Comparison of ENCODE assay signal across 9 cellular contexts in genomic region chr5:77645158-77645994, GRCh38. TPM values are rescaled to one million over a fixed set of nuclear protein-coding genes. Genes with fewer than 3 reads are reported as not detected.
DNase-seq lines count a peak whose midpoint lies in the region; ATAC-seq, FAIRE-seq and TF ChIP-seq lines count a peak whose summit lies in the region.
"Had no signal": no experiment of that assay in that cellular context is flagged by ENCODE, and none has a peak within 500 bp of the region (broad histone marks: within the 10 kb centered on the region; RNA-seq: fewer than 3 reads in every experiment).

No MANE protein-coding gene starts in this region.

- H3K4me3 ChIP-seq in SU-DHL-6 (ENCODE audit: insufficient read depth, low read length, poor library complexity, severe bottlenecking) (peak overlapping the region; percentile 53), duodenal mucosa (ENCODE audit: low read depth in 1 of 2, low read length in 2 of 2) (peak overlapping the region; percentile 40 to 60)
- no peak overlapping the region for H3K4me3 ChIP-seq in naive thymus-derived CD4-positive, alpha-beta T cell (ENCODE audit: low read length)

- no peaks in the 10 kb centered on the region for H3F3A ChIP-seq in SU-DHL-6 (ENCODE audit: insufficient read depth)

- no peaks in the 10 kb centered on the region for H3K9me2 ChIP-seq in SU-DHL-6 (replicated peaks; ENCODE audit: insufficient read depth, low read length)

- H3K4me1 Mint-ChIP-seq in naive thymus-derived CD4-positive, alpha-beta T cell, result peaks cover 13 to 29% (median 19%) of the 10 kb centered on the region in 7 donors

- H3K36me3 Mint-ChIP-seq in naive thymus-derived CD4-positive, alpha-beta T cell, result peaks cover 0 to 10% (median 3%) of the 10 kb centered on the region in 5 donors

- intact Hi-C loops in naive thymus-derived CD4-positive, alpha-beta T cell (cut with micrococcal nuclease), result loop anchor here (2.0 to 10.0 kb wide), 6 partner anchors 15 to 1561 kb away; partner anchors contain the start of genes AP3B1 (in 2 of the 2) and SV2C (in 1 of the 2)

- H3K4me2 ChIP-seq in SU-DHL-6 (ENCODE audit: low read depth, low read length, poor library complexity, severe bottlenecking), result peak overlapping the region; percentile 78

- H3K27me3 ChIP-seq in SU-DHL-6 (ENCODE audit: low read length) (no peaks in the 10 kb centered on the region), duodenal mucosa (ENCODE audit: control insufficient read depth in 1 of 2, insufficient read depth in 2 of 2, low read length in 2 of 2) (peaks cover 60 to 89% of the 10 kb centered on the region in 2 donors)
- H3K27me3 ChIP-seq in naive thymus-derived CD4-positive, alpha-beta T cell (ENCODE audit: control insufficient read depth in 2 of 2, insufficient read depth in 2 of 2, low read length in 2 of 2), result peaks cover 17 to 43% of the 10 kb centered on the region in 2 donors

- H3K4me1 ChIP-seq in duodenal mucosa (ENCODE audit: control insufficient read depth in 1 of 2, insufficient read depth in 2 of 2, low read length in 2 of 2), result peaks cover 6% of the 10 kb centered on the region in 2 donors
- peaks cover 7 to 9% of the 10 kb centered on the region in 2 donors for H3K4me1 ChIP-seq in naive thymus-derived CD4-positive, alpha-beta T cell (ENCODE audit: control insufficient read depth in 2 of 2, insufficient read depth in 2 of 2, low read length in 2 of 2)

- DNase-seq in D721Med (ENCODE audit: insufficient read length, low spot score) (peak; percentile 67), HEK293T (ENCODE audit: extremely low spot score) (peak; percentile 87), foreskin melanocyte (no peak), NCI-H446 (lab: John Stamatoyannopoulos, UW) (no peak), mucosa of gallbladder (ENCODE audit: low spot score) (no peak)
- peak in 2 of 9 donors; percentile 51 to 66 for DNase-seq in naive thymus-derived CD4-positive, alpha-beta T cell

- no peak for FAIRE-seq in D721Med (lab: Jason Lieb, UNC)
- FAIRE-seq: TTC549 had no signal

- H3K9ac ChIP-seq in SU-DHL-6 (ENCODE audit: low read length) (peak overlapping the region; percentile 23; the same call in 1 of the 2 replicates), duodenal mucosa (ENCODE audit: low read depth in 1 of 2, low read length in 2 of 2) (no peak overlapping the region)

- H3K27me3 Mint-ChIP-seq in naive thymus-derived CD4-positive, alpha-beta T cell, result peaks cover 92 to 95% (median 94%) of the 10 kb centered on the region in 5 donors

- H3K27ac Mint-ChIP-seq in naive thymus-derived CD4-positive, alpha-beta T cell, result peak overlapping the region in 1 of 9 donors; percentile 12

- H3K9me3 ChIP-seq in SU-DHL-6 (ENCODE audit: insufficient read depth, low read length), result no peaks in the 10 kb centered on the region
- H3K9me3 ChIP-seq in duodenal mucosa (ENCODE audit: control insufficient read depth in 1 of 2, low read length in 2 of 2), result no peaks in the 10 kb centered on the region
- H3K9me3 ChIP-seq in naive thymus-derived CD4-positive, alpha-beta T cell (ENCODE audit: control insufficient read depth in 2 of 3, low read length in 3 of 3), result peaks cover 0 to 12% (median 0%) of the 10 kb centered on the region in 3 experiments

- peak overlapping the region; percentile 45 to 83 (median 72) for H3K4me3 Mint-ChIP-seq in naive thymus-derived CD4-positive, alpha-beta T cell

- no peak overlapping the region for H2AFZ ChIP-seq in SU-DHL-6 (ENCODE audit: low read depth, low read length, severe bottlenecking)

- peak; percentile 83 for ATAC-seq in naive thymus-derived CD4-positive, alpha-beta T cell

- CTCF ChIA-PET in HEK293T (lab: Yijun Ruan, JAX), result interaction anchor here (1.1 to 1.4 kb wide), 2 partner anchors 15 to 18 kb away, joined by 3 to 5 read pairs; no protein-coding TSS in a partner anchor
- CTCF ChIA-PET in naive thymus-derived CD4-positive, alpha-beta T cell (lab: Charles Lee), result no interaction called here

- H3K9me3 Mint-ChIP-seq in naive thymus-derived CD4-positive, alpha-beta T cell, result peaks cover 0 to 37% (median 12%) of the 10 kb centered on the region in 11 donors

- TF ChIP-seq CTCF in D721Med (IDR thresholded peaks at IDR 0.05; ENCODE audit: insufficient read depth, missing control alignments), result peak; percentile 36
- peak; percentile 14 for TF ChIP-seq CTCF in SU-DHL-6 (IDR thresholded peaks at IDR 0.05; ENCODE audit: insufficient read depth, low read length, poor library complexity, severe bottlenecking)

- POLR2A ChIA-PET in HEK293T (lab: Yijun Ruan, JAX), result interaction anchor here (1.0 kb wide), 1 partner anchor 15 kb away, joined by 7 read pairs; no protein-coding TSS in a partner anchor
- POLR2A ChIA-PET in naive thymus-derived CD4-positive, alpha-beta T cell (lab: Charles Lee), result no interaction called here

- H3K36me3 ChIP-seq in SU-DHL-6 (ENCODE audit: low read length), result no peaks in the 10 kb centered on the region
- no peaks in the 10 kb centered on the region for H3K36me3 ChIP-seq in duodenal mucosa (ENCODE audit: control insufficient read depth in 1 of 2, insufficient read depth in 2 of 2, low read length in 2 of 2)
- no peaks in the 10 kb centered on the region for H3K36me3 ChIP-seq in naive thymus-derived CD4-positive, alpha-beta T cell (ENCODE audit: control insufficient read depth in 2 of 3, insufficient read depth in 3 of 3, low read length in 3 of 3)

- no peaks in the 10 kb centered on the region for H3K79me2 ChIP-seq in SU-DHL-6 (ENCODE audit: insufficient read depth, low read length)

- no peak overlapping the region for H3K27ac ChIP-seq in SU-DHL-6 (ENCODE audit: low read depth, low read length)
- no peak overlapping the region for H3K27ac ChIP-seq in duodenal mucosa (ENCODE audit: low read depth, low read length)
- H3K27ac ChIP-seq in naive thymus-derived CD4-positive, alpha-beta T cell (ENCODE audit: low read depth, low read length), result no peak overlapping the region

- no peaks in the 10 kb centered on the region for H4K20me1 ChIP-seq in SU-DHL-6 (ENCODE audit: low read depth, low read length)

TF ChIP-seq in HEK293T, 16 proteins besides CTCF, POLR2A, EP300 and RAD21:
- TF ChIP-seq SUZ12 (IDR thresholded peaks at IDR 0.05) (no peak), ARNT (IDR thresholded peaks at IDR 0.05) (0 out of 2 replicates have a peak, but pooled peaks have one; percentile 16), FOXM1 (IDR thresholded peaks at IDR 0.05; ENCODE audit: borderline replicate concordance) (peak; percentile 69; the same call in 1 of the 2 replicates)

RNA-seq across cellular contexts. Expression of gene OTP, which starts 6.9 kb away (rescaled TPM):
- not detected for total RNA-seq in naive thymus-derived CD4-positive, alpha-beta T cell
- polyA plus RNA-seq in naive thymus-derived CD4-positive, alpha-beta T cell, result not detected
- not detected for total RNA-seq in mucosa of gallbladder

Comparison
In these comparisons a context has a peak if more than half of its experiments do, and no peak if none do; other contexts are left out.
1. DNase-seq: peak in D721Med (single experiment) and HEK293T (single experiment); none in foreskin melanocyte (single experiment), NCI-H446 (0 of 2) and mucosa of gallbladder (single experiment).